In the genomic region with DNA sequence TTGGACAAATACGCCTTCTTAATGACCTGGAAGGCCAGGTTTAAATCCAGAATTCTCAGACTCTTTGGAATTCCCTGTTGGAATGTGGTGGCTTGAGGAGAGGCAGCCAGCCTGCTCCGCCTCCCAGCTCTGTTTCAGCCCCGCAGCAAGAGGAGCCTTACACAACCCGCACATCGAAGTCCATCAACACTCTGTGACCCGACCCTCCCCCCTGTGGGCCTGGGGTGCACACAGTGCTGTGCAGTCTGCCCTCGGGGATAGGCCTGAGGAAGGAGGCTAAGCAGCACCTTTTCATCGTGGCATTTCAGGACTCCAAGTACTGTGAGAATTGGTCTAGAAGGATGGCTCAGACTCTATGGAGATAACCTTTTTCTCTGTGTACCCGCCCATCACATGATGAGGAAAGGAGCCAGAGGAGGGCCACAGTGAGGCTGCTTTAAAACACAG, we compare ENCODE assay signal across 18 cellular contexts.
A peak's percentile ranks its signal among the peaks of the same experiment; 100 is the strongest.
DNase-seq lines count a peak whose midpoint lies in the region; ATAC-seq and TF ChIP-seq lines count a peak whose summit lies in the region.
"Had no signal": no experiment of that assay in that cellular context is flagged by ENCODE, and none has a peak within 500 bp of the region (broad histone marks: within the 10 kb centered on the region; RNA-seq: fewer than 3 reads in every experiment).

No MANE protein-coding gene starts in this region.

- H3K79me2 ChIP-seq in mesendoderm (ENCODE audit: control insufficient read depth, insufficient read depth, low read length), result no peaks in the 10 kb centered on the region

- TF ChIP-seq CTCF in AG10803 (conservative IDR thresholded peaks at IDR 0.05; ENCODE audit: low read length) (no peak), Peyer's patch (IDR thresholded peaks at IDR 0.05) (no peak)

- no peak overlapping the region for H2BK15ac ChIP-seq in mesendoderm (replicated peaks; ENCODE audit: low read depth)

- no peak overlapping the region for H3K18ac ChIP-seq in mesendoderm (ENCODE audit: low read length)

- no CpG with 5 or more reads among the region's 9 CpGs for WGBS in mesendoderm (ENCODE audit: extremely low coverage, insufficient coverage, low lambda C conversion rate)

- DNase-seq in AG10803 (ENCODE audit: low read depth) (peak; percentile 67), HT-29 (ENCODE audit: low spot score) (peak; percentile 1), ecto neural progenitor cell (ENCODE audit: low spot score) (peak; percentile 83), mesendoderm (peak; percentile 89), NCI-H187 treated with DMSO at 0.1 percent for 48 hours (lab: John Stamatoyannopoulos, UW) (no peak), Peyer's patch (no peak), H4 (ENCODE audit: low spot score) (no peak)
- DNase-seq: activated CD4-positive, alpha-beta T cell treated with anti-CD3 and anti-CD28 coated beads, Interleukin-2, amount 10 ng/mL, durations not matched to agents 24 days and 14 days; activated naive CD8-positive, alpha-beta T cell treated with anti-CD3 and anti-CD28 coated beads, Interleukin-2, amount 10 ng/mL, durations not matched to agents 7 days and 5 days; activated T-cell treated with anti-CD3 and anti-CD28 coated beads, Interleukin-2, amount 50 U/mL, for 1 hour; GM23248; hypothalamus; MG63; NCI-H2081; occipital lobe; SHP77 had no signal

- no peaks in the 10 kb centered on the region for H3K79me1 ChIP-seq in mesendoderm (ENCODE audit: low read length)

- H2AK5ac ChIP-seq in mesendoderm (ENCODE audit: low read length), result no peak overlapping the region

- no peak overlapping the region for H3K4me3 ChIP-seq in AG10803 (ENCODE audit: low read length)
- H3K4me3 ChIP-seq in mesendoderm (ENCODE audit: low read length), result no peak overlapping the region
- H3K4me3 ChIP-seq in Peyer's patch, result no peak overlapping the region
- H3K4me3 ChIP-seq: GM23248, MG63 had no signal

- ATAC-seq in SK-N-SH treated with all-trans-retinoic acid at 6 μM for 48 hours, result no peak
- ATAC-seq: esophagus mucosa had no signal

- H2BK5ac ChIP-seq in mesendoderm (ENCODE audit: low read length), result no peak overlapping the region

- no peak overlapping the region for H4K8ac ChIP-seq in mesendoderm (ENCODE audit: low read depth, low read length)

- no peak overlapping the region for H3K56ac ChIP-seq in mesendoderm (ENCODE audit: low read length)

- H3K27ac ChIP-seq in mesendoderm (ENCODE audit: low read depth, low read length), result no peak overlapping the region
- H3K27ac ChIP-seq in Peyer's patch, result no peak overlapping the region
- H3K27ac ChIP-seq: GM23248 had no signal

- no peak overlapping the region for H2BK120ac ChIP-seq in mesendoderm (ENCODE audit: low read depth, low read length)

- TF ChIP-seq POLR2A in Peyer's patch (IDR thresholded peaks at IDR 0.05), result no peak

- H3K27me3 ChIP-seq in mesendoderm (ENCODE audit: insufficient read depth, low read length, poor library complexity), result no peaks in the 10 kb centered on the region
- no peaks in the 10 kb centered on the region for H3K27me3 ChIP-seq in Peyer's patch
- H3K27me3 ChIP-seq: MG63 had no signal

- no peaks in the 10 kb centered on the region for H3K36me3 ChIP-seq in mesendoderm (ENCODE audit: control insufficient read depth, insufficient read depth, low read length)
- no peaks in the 10 kb centered on the region for H3K36me3 ChIP-seq in Peyer's patch
- H3K36me3 ChIP-seq: MG63 had no signal

- no peak overlapping the region for H3K23ac ChIP-seq in mesendoderm (ENCODE audit: low read length)

- H3K4me2 ChIP-seq in mesendoderm (ENCODE audit: low read length), result no peak overlapping the region

- no peak overlapping the region for H4K5ac ChIP-seq in mesendoderm (ENCODE audit: low read length)

- no peaks in the 10 kb centered on the region for H3K9me3 ChIP-seq in Peyer's patch
- H3K9me3 ChIP-seq: MG63 had no signal

- no peak overlapping the region for H3K4ac ChIP-seq in mesendoderm (ENCODE audit: low read depth, low read length)

- no peaks in the 10 kb centered on the region for H3K4me1 ChIP-seq in mesendoderm (ENCODE audit: control insufficient read depth, low read depth, low read length)
- no peaks in the 10 kb centered on the region for H3K4me1 ChIP-seq in Peyer's patch

- H3K9ac ChIP-seq in mesendoderm (ENCODE audit: low read length), result no peak overlapping the region
- H3K9ac ChIP-seq: GM23248 had no signal

TF ChIP-seq in SK-N-SH treated with all-trans-retinoic acid at 6 μM for 48 hours, 23 proteins besides CTCF, POLR2A, EP300 and RAD21:
- TF ChIP-seq, protein P1, sequence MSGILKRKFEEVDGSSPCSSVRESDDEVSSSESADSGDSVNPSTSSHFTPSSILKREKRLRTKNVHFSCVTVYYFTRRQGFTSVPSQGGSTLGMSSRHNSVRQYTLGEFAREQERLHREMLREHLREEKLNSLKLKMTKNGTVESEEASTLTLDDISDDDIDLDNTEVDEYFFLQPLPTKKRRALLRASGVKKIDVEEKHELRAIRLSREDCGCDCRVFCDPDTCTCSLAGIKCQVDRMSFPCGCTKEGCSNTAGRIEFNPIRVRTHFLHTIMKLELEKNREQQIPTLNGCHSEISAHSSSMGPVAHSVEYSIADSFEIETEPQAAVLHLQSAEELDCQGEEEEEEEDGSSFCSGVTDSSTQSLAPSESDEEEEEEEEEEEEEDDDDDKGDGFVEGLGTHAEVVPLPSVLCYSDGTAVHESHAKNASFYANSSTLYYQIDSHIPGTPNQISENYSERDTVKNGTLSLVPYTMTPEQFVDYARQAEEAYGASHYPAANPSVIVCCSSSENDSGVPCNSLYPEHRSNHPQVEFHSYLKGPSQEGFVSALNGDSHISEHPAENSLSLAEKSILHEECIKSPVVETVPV (CRISPR knock-in tag; IDR thresholded peaks at IDR 0.05), result no peak
- TF ChIP-seq BACH2 (CRISPR knock-in tag; IDR thresholded peaks at IDR 0.05; ENCODE audit: borderline replicate concordance) (no peak), TCF4 (CRISPR knock-in tag; IDR thresholded peaks at IDR 0.05; ENCODE audit: borderline replicate concordance) (no peak), ESRRG (CRISPR knock-in tag; IDR thresholded peaks at IDR 0.05) (no peak)
TF ChIP-seq in SK-N-SH treated with all-trans-retinoic acid at 6 μM for 48 hours: peak in this region for 0.

Comparison
In these comparisons a context has a peak if more than half of its experiments do, and no peak if none do; other contexts are left out.
1. DNase-seq: peak in AG10803 (single experiment), HT-29 (single experiment), ecto neural progenitor cell (single experiment) and mesendoderm (single experiment); none in NCI-H187 treated with DMSO at 0.1 percent for 48 hours (single experiment), Peyer's patch (0 of 3) and H4 (single experiment).